ENCODE assay signal across 36 cellular contexts in the genomic region with DNA sequence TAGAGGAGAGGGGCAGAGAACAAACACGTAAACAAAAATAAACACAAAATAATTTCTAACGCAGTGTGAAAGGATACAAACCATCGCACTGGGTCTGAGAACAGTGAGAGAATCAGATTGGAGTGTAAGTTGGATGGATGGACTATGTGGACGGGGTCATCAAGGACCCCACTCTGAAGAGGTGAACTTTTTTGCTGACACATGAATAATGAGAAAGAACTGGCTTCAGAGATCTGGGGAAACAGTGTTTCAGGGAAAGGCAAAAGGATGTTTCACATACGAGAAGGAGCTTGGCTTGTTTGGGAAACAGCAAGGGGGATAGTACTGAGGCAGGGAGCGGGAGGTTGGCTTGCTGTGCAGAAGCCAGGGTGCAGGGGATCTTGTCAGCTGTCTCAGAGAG.
"Had no signal": no experiment of that assay in that cellular context is flagged by ENCODE, and none has a peak within 500 bp of the region (broad histone marks: within the 10 kb centered on the region; RNA-seq: fewer than 3 reads in every experiment).

No MANE protein-coding gene starts in this region.

- H3K9me3 Mint-ChIP-seq: activated B cell treated with CpG ODN at 0.5 μM for 24 hours; activated CD4-positive, alpha-beta memory T cell treated with anti-CD3 and anti-CD28 coated beads for 36 hours; activated naive CD4-positive, alpha-beta T cell treated with anti-CD3 and anti-CD28 coated beads for 36 hours; activated naive CD4-positive, alpha-beta T cell treated with anti-CD3 and anti-CD28 coated beads, Interleukin-2, amount 50 U/mL, for 24 hours; activated naive CD8-positive, alpha-beta T cell treated with anti-CD3 and anti-CD28 coated beads for 36 hours; activated naive CD8-positive, alpha-beta T cell treated with anti-CD3 and anti-CD28 coated beads, Interleukin-2, amount 50 U/mL, for 24 hours; activated T-helper 1 cell treated with anti-CD3 and anti-CD28 coated beads, Interleukin-12 subunit alpha, Interleukin-12 subunit beta, Interleukin-2, Interleukin-4 antibody, amounts not matched to agents 30 ng/mL and 10 ng/mL and 1 ng/mL, durations not matched to agents 14 hours and 24 hours and 36 hours; activated T-helper 2 cell treated with anti-CD3 and anti-CD28 coated beads, Interferon-gamma antibody, Interleukin-2, Interleukin-4, amounts not matched to agents 10 μg/mL and 5 μg/mL and 100 μg/mL, durations not matched to agents 14 hours and 24 hours and 36 hours; T-helper 1 cell treated with Interleukin-12 subunit alpha and Interleukin-12 subunit beta and Interleukin-4 antibody, amounts not matched to agents 30 μg/mL and 1 μg/mL, for 36 hours had no signal

- H3K4me1 ChIP-seq: breast epithelium, colonic mucosa, esophagus squamous epithelium, gastroesophageal sphincter had no signal

- H3K27ac Mint-ChIP-seq: activated B cell treated with CpG ODN at 0.5 μM for 24 hours; activated CD4-positive, alpha-beta memory T cell treated with anti-CD3 and anti-CD28 coated beads for 36 hours; activated CD8-positive, alpha-beta memory T cell treated with anti-CD3 and anti-CD28 coated beads, Interleukin-2, amount 10 ng/mL, durations not matched to agents 7 days and 5 days; activated CD8-positive, alpha-beta T cell treated with anti-CD3 and anti-CD28 coated beads, Interleukin-2, amount 10 ng/mL, durations not matched to agents 7 days and 5 days; activated naive CD4-positive, alpha-beta T cell treated with anti-CD3 and anti-CD28 coated beads for 36 hours; activated naive CD4-positive, alpha-beta T cell treated with anti-CD3 and anti-CD28 coated beads, Interleukin-2, amount 50 U/mL, for 24 hours; activated naive CD8-positive, alpha-beta T cell treated with anti-CD3 and anti-CD28 coated beads for 36 hours; activated naive CD8-positive, alpha-beta T cell treated with anti-CD3 and anti-CD28 coated beads, Interleukin-2, amount 50 U/mL, for 24 hours; activated T-helper 1 cell treated with anti-CD3 and anti-CD28 coated beads, Interleukin-12 subunit alpha, Interleukin-12 subunit beta, Interleukin-2, Interleukin-4 antibody, amounts not matched to agents 30 ng/mL and 10 ng/mL and 1 ng/mL, durations not matched to agents 14 hours and 24 hours and 36 hours; activated T-helper 2 cell treated with anti-CD3 and anti-CD28 coated beads, Interferon-gamma antibody, Interleukin-2, Interleukin-4, amounts not matched to agents 10 μg/mL and 5 μg/mL and 100 μg/mL, durations not matched to agents 14 hours and 24 hours and 36 hours; brain; T-helper 1 cell treated with Interleukin-12 subunit alpha and Interleukin-12 subunit beta and Interleukin-4 antibody, amounts not matched to agents 30 μg/mL and 1 μg/mL, for 36 hours had no signal

- H3K4me3 Mint-ChIP-seq: activated B cell treated with CpG ODN at 0.5 μM for 24 hours; activated CD4-positive, alpha-beta memory T cell treated with anti-CD3 and anti-CD28 coated beads for 36 hours; activated CD8-positive, alpha-beta memory T cell treated with anti-CD3 and anti-CD28 coated beads, Interleukin-2, amount 10 ng/mL, durations not matched to agents 7 days and 5 days; activated CD8-positive, alpha-beta T cell treated with anti-CD3 and anti-CD28 coated beads, Interleukin-2, amount 10 ng/mL, durations not matched to agents 7 days and 5 days; activated naive CD4-positive, alpha-beta T cell treated with anti-CD3 and anti-CD28 coated beads for 36 hours; activated naive CD4-positive, alpha-beta T cell treated with anti-CD3 and anti-CD28 coated beads, Interleukin-2, amount 50 U/mL, for 24 hours; activated naive CD8-positive, alpha-beta T cell treated with anti-CD3 and anti-CD28 coated beads for 36 hours; activated naive CD8-positive, alpha-beta T cell treated with anti-CD3 and anti-CD28 coated beads, Interleukin-2, amount 50 U/mL, for 24 hours; activated T-helper 1 cell treated with anti-CD3 and anti-CD28 coated beads, Interleukin-12 subunit alpha, Interleukin-12 subunit beta, Interleukin-2, Interleukin-4 antibody, amounts not matched to agents 30 ng/mL and 10 ng/mL and 1 ng/mL, durations not matched to agents 14 hours and 24 hours and 36 hours; brain; T-helper 1 cell treated with Interleukin-12 subunit alpha and Interleukin-12 subunit beta and Interleukin-4 antibody, amounts not matched to agents 30 μg/mL and 1 μg/mL, for 36 hours had no signal

- H3K36me3 Mint-ChIP-seq: activated CD8-positive, alpha-beta memory T cell treated with anti-CD3 and anti-CD28 coated beads, Interleukin-2, amount 10 ng/mL, durations not matched to agents 7 days and 5 days; activated naive CD8-positive, alpha-beta T cell treated with anti-CD3 and anti-CD28 coated beads for 36 hours; brain had no signal

- H3K27me3 ChIP-seq: adrenal gland, breast epithelium, cardiac muscle cell, colonic mucosa, esophagus squamous epithelium had no signal

- H3K9me3 ChIP-seq: adrenal gland, breast epithelium, colonic mucosa, esophagus squamous epithelium, gastroesophageal sphincter, heart right ventricle had no signal

- H3K36me3 ChIP-seq: adrenal gland, breast epithelium, cardiac muscle cell, colonic mucosa, esophagus squamous epithelium, gastroesophageal sphincter, heart right ventricle, WERI-Rb-1 had no signal

- DNase-seq: activated B cell treated with CpG ODN at 0.5 μM for 24 hours; activated CD4-positive, alpha-beta memory T cell treated with anti-CD3 and anti-CD28 coated beads for 36 hours; activated CD4-positive, alpha-beta T cell treated with anti-CD3 and anti-CD28 coated beads for 48 hours; activated CD8-positive, alpha-beta memory T cell treated with anti-CD3 and anti-CD28 coated beads, Interleukin-2, amount 10 ng/mL, durations not matched to agents 7 days and 5 days; activated CD8-positive, alpha-beta memory T cell treated with anti-CD3 and anti-CD28 coated beads, Interleukin-2, amount 50 U/mL, for 4 hours; activated CD8-positive, alpha-beta T cell treated with anti-CD3 and anti-CD28 coated beads, Interleukin-2, amount 10 ng/mL, durations not matched to agents 7 days and 5 days; activated effector memory CD4-positive, alpha-beta T cell treated with anti-CD3 and anti-CD28 coated beads, Interleukin-2, amount 50 U/mL, for 16 hours; activated naive CD4-positive, alpha-beta T cell treated with anti-CD3 and anti-CD28 coated beads for 36 hours; activated naive CD8-positive, alpha-beta T cell treated with anti-CD3 and anti-CD28 coated beads for 36 hours; activated naive CD8-positive, alpha-beta T cell treated with anti-CD3 and anti-CD28 coated beads, Interleukin-2, amount 50 U/mL, for 24 hours; activated T-cell treated with anti-CD3 and anti-CD28 coated beads, Interleukin-2, amount 50 U/mL, for 1 hour; activated T-cell treated with anti-CD3 and anti-CD28 coated beads, Interleukin-2, amount 50 U/mL, for 48 hours; adrenal gland; amygdala; aorta; central memory CD4-positive, alpha-beta T cell; cerebellar nuclear complex; colonic mucosa; effector CD8-positive, alpha-beta T cell; esophagus squamous epithelium; foreskin melanocyte; heart right ventricle; T1000; WERI-Rb-1 had no signal

- H3K27ac ChIP-seq: adrenal gland, breast epithelium, cardiac muscle cell, colonic mucosa, epithelial cell of prostate, esophagus squamous epithelium, gastroesophageal sphincter, heart right ventricle, WERI-Rb-1 had no signal

- H3K4me3 ChIP-seq: adrenal gland, breast epithelium, cardiac muscle cell, colonic mucosa, esophagus squamous epithelium, gastroesophageal sphincter, heart right ventricle had no signal

- FAIRE-seq: endometrium, endothelial cell of umbilical vein had no signal

- H3K4me1 Mint-ChIP-seq: activated B cell treated with CpG ODN at 0.5 μM for 24 hours; activated CD8-positive, alpha-beta memory T cell treated with anti-CD3 and anti-CD28 coated beads, Interleukin-2, amount 10 ng/mL, durations not matched to agents 7 days and 5 days; activated naive CD8-positive, alpha-beta T cell treated with anti-CD3 and anti-CD28 coated beads for 36 hours; activated naive CD8-positive, alpha-beta T cell treated with anti-CD3 and anti-CD28 coated beads, Interleukin-2, amount 50 U/mL, for 24 hours had no signal

- ATAC-seq: activated CD4-positive, CD25-positive, alpha-beta regulatory T cell treated with anti-CD3 and anti-CD28 coated beads, Interleukin-2, amount 50 U/mL, for 24 hours; activated CD8-positive, alpha-beta memory T cell treated with anti-CD3 and anti-CD28 coated beads, Interleukin-2, amount 10 ng/mL, durations not matched to agents 7 days and 5 days; activated CD8-positive, alpha-beta T cell treated with anti-CD3 and anti-CD28 coated beads, Interleukin-2, amount 10 ng/mL, durations not matched to agents 7 days and 5 days; activated naive CD8-positive, alpha-beta T cell treated with anti-CD3 and anti-CD28 coated beads, Interleukin-2, amount 50 U/mL, for 24 hours; gastroesophageal sphincter; heart right ventricle had no signal

- H3K27me3 Mint-ChIP-seq: activated CD4-positive, alpha-beta memory T cell treated with anti-CD3 and anti-CD28 coated beads for 36 hours; activated naive CD4-positive, alpha-beta T cell treated with anti-CD3 and anti-CD28 coated beads, Interleukin-2, amount 50 U/mL, for 24 hours; activated naive CD8-positive, alpha-beta T cell treated with anti-CD3 and anti-CD28 coated beads for 36 hours had no signal
